1 cellular context compared by ENCODE assay signal in the genomic region with DNA sequence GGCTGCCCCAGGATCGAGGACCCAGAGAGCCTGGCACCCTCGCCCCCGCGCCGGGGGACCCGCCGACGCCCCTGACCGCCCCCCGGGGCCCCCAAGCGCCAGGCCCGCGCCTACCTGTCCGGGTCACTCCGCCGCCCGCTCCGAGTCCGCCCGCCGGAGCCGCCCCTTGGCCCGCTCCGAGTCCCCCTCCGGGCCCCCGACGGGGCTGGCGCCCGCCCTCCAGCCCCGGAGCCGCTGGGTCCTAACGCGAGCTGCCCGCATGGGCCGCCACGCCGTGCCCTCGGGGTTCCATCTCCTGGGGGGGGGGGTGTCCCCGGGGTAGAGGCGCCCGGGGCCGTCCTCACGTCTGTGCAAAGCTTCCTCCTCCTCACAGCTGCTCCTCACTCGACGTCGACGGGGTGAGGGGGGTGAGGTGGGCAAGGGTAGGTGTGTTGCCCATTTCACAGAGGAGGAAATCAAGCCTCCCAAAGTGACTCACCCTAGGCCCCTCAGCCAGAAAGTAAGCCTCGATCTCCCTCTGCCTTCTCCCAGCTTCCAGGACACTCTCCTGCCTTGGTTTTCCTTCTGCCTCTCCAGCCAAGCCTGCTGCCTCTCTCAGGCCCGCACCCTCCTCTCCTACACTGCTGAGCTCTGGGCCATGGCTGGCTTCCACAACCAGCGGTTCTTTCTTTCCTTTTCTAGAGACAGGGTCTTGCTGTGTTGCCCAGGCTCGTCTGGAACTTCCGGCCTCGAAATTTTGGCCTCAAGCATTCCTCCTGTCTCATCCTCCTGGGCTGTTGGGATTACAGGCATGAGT.
TF ChIP-seq lines count a peak whose summit lies in the region.

A gene with protein sequence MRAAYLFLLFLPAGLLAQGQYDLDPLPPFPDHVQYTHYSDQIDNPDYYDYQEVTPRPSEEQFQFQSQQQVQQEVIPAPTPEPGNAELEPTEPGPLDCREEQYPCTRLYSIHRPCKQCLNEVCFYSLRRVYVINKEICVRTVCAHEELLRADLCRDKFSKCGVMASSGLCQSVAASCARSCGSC (minus strand): TSS at position 148 of the 796 bp plus-strand sequence. CDS start 2,347 bp downstream, outside the sequence.

TF ChIP-seq in WTC11, 78 proteins besides CTCF, POLR2A, EP300 and RAD21 (continued from another document):
- TF ChIP-seq MXD4 (CRISPR knock-in tag; IDR thresholded peaks at IDR 0.05; ENCODE audit: borderline replicate concordance) (no peak), CREM (CRISPR knock-in tag; IDR thresholded peaks at IDR 0.05) (no peak), ZNF671 (CRISPR knock-in tag; IDR thresholded peaks at IDR 0.05) (no peak), ELF4 (CRISPR knock-in tag; IDR thresholded peaks at IDR 0.05; ENCODE audit: low read depth) (no peak), ATF6 (CRISPR knock-in tag; IDR thresholded peaks at IDR 0.05) (no peak), FOXJ3 (CRISPR knock-in tag; IDR thresholded peaks at IDR 0.05; ENCODE audit: borderline replicate concordance) (no peak), NFE2L1 (CRISPR knock-in tag; IDR thresholded peaks at IDR 0.05) (no peak), MAX (CRISPR knock-in tag; IDR thresholded peaks at IDR 0.05) (no peak), CBFB (CRISPR knock-in tag; IDR thresholded peaks at IDR 0.05; ENCODE audit: low read depth) (no peak), ZNF416 (CRISPR knock-in tag; IDR thresholded peaks at IDR 0.05) (no peak), SP1 (CRISPR knock-in tag; conservative IDR thresholded peaks at IDR 0.05) (0 out of 2 replicates have a peak, but pooled peaks have one; percentile 34), GRHL2 (CRISPR knock-in tag; IDR thresholded peaks at IDR 0.05; ENCODE audit: insufficient replicate concordance, severe bottlenecking) (no peak), GTF2I (CRISPR knock-in tag; conservative IDR thresholded peaks at IDR 0.05) (peak; percentile 95), PREB (CRISPR knock-in tag; IDR thresholded peaks at IDR 0.05; ENCODE audit: borderline replicate concordance) (no peak), NR2C2 (CRISPR knock-in tag; IDR thresholded peaks at IDR 0.05) (no peak), ZNF263 (CRISPR knock-in tag; IDR thresholded peaks at IDR 0.05; ENCODE audit: low read depth) (no peak), KAT7 (CRISPR knock-in tag; IDR thresholded peaks at IDR 0.05; ENCODE audit: borderline replicate concordance) (0 out of 2 replicates have a peak, but pooled peaks have one; percentile 34), TEAD4 (CRISPR knock-in tag; IDR thresholded peaks at IDR 0.05) (no peak), USF2 (CRISPR knock-in tag; IDR thresholded peaks at IDR 0.05) (peak; percentile 10; the same call in 1 of the 2 replicates), ZNF138 (CRISPR knock-in tag; conservative IDR thresholded peaks at IDR 0.05) (peak; percentile 36; the same call in 1 of the 2 replicates), ZBTB21 (CRISPR knock-in tag; IDR thresholded peaks at IDR 0.05; ENCODE audit: borderline replicate concordance) (no peak), ESRRA (CRISPR knock-in tag; IDR thresholded peaks at IDR 0.05; ENCODE audit: borderline replicate concordance) (no peak), TCF7 (CRISPR knock-in tag; IDR thresholded peaks at IDR 0.05; ENCODE audit: low read depth) (no peak), EMX1 (CRISPR knock-in tag; IDR thresholded peaks at IDR 0.05) (no peak), ZSCAN18 (CRISPR knock-in tag; IDR thresholded peaks at IDR 0.05) (no peak), ZNF121 (CRISPR knock-in tag; IDR thresholded peaks at IDR 0.05) (peak; percentile 96), FOXP1 (CRISPR knock-in tag; IDR thresholded peaks at IDR 0.05; ENCODE audit: borderline replicate concordance) (0 out of 2 replicates have a peak, but pooled peaks have one; percentile 25), ZNF219 (CRISPR knock-in tag; IDR thresholded peaks at IDR 0.05; ENCODE audit: borderline replicate concordance) (no peak), IRF2 (CRISPR knock-in tag; IDR thresholded peaks at IDR 0.05; ENCODE audit: borderline replicate concordance, low read depth) (no peak)
- TF ChIP-seq, protein P1, sequence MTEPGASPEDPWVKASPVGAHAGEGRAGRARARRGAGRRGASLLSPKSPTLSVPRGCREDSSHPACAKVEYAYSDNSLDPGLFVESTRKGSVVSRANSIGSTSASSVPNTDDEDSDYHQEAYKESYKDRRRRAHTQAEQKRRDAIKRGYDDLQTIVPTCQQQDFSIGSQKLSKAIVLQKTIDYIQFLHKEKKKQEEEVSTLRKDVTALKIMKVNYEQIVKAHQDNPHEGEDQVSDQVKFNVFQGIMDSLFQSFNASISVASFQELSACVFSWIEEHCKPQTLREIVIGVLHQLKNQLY (CRISPR knock-in tag; IDR thresholded peaks at IDR 0.05): no peak
- TF ChIP-seq, protein P2, sequence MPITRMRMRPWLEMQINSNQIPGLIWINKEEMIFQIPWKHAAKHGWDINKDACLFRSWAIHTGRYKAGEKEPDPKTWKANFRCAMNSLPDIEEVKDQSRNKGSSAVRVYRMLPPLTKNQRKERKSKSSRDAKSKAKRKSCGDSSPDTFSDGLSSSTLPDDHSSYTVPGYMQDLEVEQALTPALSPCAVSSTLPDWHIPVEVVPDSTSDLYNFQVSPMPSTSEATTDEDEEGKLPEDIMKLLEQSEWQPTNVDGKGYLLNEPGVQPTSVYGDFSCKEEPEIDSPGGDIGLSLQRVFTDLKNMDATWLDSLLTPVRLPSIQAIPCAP (CRISPR knock-in tag; IDR thresholded peaks at IDR 0.05): no peak
- TF ChIP-seq, protein P3, sequence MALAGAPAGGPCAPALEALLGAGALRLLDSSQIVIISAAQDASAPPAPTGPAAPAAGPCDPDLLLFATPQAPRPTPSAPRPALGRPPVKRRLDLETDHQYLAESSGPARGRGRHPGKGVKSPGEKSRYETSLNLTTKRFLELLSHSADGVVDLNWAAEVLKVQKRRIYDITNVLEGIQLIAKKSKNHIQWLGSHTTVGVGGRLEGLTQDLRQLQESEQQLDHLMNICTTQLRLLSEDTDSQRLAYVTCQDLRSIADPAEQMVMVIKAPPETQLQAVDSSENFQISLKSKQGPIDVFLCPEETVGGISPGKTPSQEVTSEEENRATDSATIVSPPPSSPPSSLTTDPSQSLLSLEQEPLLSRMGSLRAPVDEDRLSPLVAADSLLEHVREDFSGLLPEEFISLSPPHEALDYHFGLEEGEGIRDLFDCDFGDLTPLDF (CRISPR knock-in tag; IDR thresholded peaks at IDR 0.05): no peak
- TF ChIP-seq, protein P4, sequence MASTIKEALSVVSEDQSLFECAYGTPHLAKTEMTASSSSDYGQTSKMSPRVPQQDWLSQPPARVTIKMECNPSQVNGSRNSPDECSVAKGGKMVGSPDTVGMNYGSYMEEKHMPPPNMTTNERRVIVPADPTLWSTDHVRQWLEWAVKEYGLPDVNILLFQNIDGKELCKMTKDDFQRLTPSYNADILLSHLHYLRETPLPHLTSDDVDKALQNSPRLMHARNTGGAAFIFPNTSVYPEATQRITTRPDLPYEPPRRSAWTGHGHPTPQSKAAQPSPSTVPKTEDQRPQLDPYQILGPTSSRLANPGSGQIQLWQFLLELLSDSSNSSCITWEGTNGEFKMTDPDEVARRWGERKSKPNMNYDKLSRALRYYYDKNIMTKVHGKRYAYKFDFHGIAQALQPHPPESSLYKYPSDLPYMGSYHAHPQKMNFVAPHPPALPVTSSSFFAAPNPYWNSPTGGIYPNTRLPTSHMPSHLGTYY (CRISPR knock-in tag; IDR thresholded peaks at IDR 0.05): no peak
- TF ChIP-seq, protein P5, sequence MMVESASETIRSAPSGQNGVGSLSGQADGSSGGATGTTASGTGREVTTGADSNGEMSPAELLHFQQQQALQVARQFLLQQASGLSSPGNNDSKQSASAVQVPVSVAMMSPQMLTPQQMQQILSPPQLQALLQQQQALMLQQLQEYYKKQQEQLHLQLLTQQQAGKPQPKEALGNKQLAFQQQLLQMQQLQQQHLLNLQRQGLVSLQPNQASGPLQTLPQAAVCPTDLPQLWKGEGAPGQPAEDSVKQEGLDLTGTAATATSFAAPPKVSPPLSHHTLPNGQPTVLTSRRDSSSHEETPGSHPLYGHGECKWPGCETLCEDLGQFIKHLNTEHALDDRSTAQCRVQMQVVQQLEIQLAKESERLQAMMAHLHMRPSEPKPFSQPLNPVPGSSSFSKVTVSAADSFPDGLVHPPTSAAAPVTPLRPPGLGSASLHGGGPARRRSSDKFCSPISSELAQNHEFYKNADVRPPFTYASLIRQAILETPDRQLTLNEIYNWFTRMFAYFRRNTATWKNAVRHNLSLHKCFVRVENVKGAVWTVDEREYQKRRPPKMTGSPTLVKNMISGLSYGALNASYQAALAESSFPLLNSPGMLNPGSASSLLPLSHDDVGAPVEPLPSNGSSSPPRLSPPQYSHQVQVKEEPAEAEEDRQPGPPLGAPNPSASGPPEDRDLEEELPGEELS (CRISPR knock-in tag; IDR thresholded peaks at IDR 0.05): no peak
- TF ChIP-seq, protein P6, sequence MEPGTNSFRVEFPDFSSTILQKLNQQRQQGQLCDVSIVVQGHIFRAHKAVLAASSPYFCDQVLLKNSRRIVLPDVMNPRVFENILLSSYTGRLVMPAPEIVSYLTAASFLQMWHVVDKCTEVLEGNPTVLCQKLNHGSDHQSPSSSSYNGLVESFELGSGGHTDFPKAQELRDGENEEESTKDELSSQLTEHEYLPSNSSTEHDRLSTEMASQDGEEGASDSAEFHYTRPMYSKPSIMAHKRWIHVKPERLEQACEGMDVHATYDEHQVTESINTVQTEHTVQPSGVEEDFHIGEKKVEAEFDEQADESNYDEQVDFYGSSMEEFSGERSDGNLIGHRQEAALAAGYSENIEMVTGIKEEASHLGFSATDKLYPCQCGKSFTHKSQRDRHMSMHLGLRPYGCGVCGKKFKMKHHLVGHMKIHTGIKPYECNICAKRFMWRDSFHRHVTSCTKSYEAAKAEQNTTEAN (CRISPR knock-in tag; IDR thresholded peaks at IDR 0.05): no peak
- TF ChIP-seq, protein P7, sequence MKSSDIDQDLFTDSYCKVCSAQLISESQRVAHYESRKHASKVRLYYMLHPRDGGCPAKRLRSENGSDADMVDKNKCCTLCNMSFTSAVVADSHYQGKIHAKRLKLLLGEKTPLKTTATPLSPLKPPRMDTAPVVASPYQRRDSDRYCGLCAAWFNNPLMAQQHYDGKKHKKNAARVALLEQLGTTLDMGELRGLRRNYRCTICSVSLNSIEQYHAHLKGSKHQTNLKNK (CRISPR knock-in tag; IDR thresholded peaks at IDR 0.05): no peak
- TF ChIP-seq, protein P8, sequence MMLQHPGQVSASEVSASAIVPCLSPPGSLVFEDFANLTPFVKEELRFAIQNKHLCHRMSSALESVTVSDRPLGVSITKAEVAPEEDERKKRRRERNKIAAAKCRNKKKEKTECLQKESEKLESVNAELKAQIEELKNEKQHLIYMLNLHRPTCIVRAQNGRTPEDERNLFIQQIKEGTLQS (CRISPR knock-in tag; conservative IDR thresholded peaks at IDR 0.05): no peak
TF ChIP-seq in WTC11: peak in this region for 7.
